ENCODE assay signal across 1 cellular context in genomic region chr7:116802144-116802747, GRCh38.
TF ChIP-seq lines count a peak whose summit lies in the region.

No MANE protein-coding gene starts in this region.

TF ChIP-seq in K562, 482 proteins besides CTCF, POLR2A, EP300 and RAD21 (continued from another document):
- TF ChIP-seq ARID3B (CRISPR knock-in tag; IDR thresholded peaks at IDR 0.05; ENCODE audit: borderline replicate concordance), result no peak
- TF ChIP-seq ZNF436 (CRISPR knock-in tag; IDR thresholded peaks at IDR 0.05), result no peak
- no peak for TF ChIP-seq KLF13 (tag; IDR thresholded peaks at IDR 0.05; ENCODE audit: borderline replicate concordance, low read depth)
